ENCODE assay signal across 10 cellular contexts in genomic region chr12:19402743-19403400, GRCh38. TPM values are rescaled to one million over a fixed set of nuclear protein-coding genes. Genes with fewer than 3 reads are reported as not detected.
DNase-seq lines count a peak whose midpoint lies in the region; ATAC-seq and TF ChIP-seq lines count a peak whose summit lies in the region.
"Had no signal": no experiment of that assay in that cellular context is flagged by ENCODE, and none has a peak within 500 bp of the region (broad histone marks: within the 10 kb centered on the region; RNA-seq: fewer than 3 reads in every experiment).

No MANE protein-coding gene starts in this region.

- no peak overlapping the region for H2AFZ ChIP-seq in GM23248

- in situ Hi-C loops in GM23248 (cut with MboI) = no loop called here

- H3K9me2 ChIP-seq in GM23248 (ENCODE audit: insufficient read depth) = no peaks in the 10 kb centered on the region

- no peaks in the 10 kb centered on the region for H4K20me1 ChIP-seq in GM23248 (ENCODE audit: insufficient read depth)

- DNase-seq in GM23248 (peak; percentile 49), RPMI8226 (peak; percentile 70), psoas muscle (peak in 1 of 2 donors; percentile 25), HUDEP-2 (lab: John Stamatoyannopoulos, UW; ENCODE audit: unreplicated experiment in 76 of 76) (no peak), esophagus muscularis mucosa (ENCODE audit: extremely low spot score) (no peak), NCI-H1930 (lab: John Stamatoyannopoulos, UW) (no peak)
- no peak for DNase-seq in activated CD4-positive, alpha-beta T cell treated with anti-CD3 and anti-CD28 coated beads, Interleukin-2, amount 50 U/mL, for 1 hour
- DNase-seq: activated T-cell treated with anti-CD3 and anti-CD28 coated beads, Interleukin-2, amount 50 U/mL, for 48 hours; sigmoid colon had no signal

- H3K79me2 ChIP-seq in GM23248 (ENCODE audit: insufficient read depth) = no peaks in the 10 kb centered on the region

- TF ChIP-seq CTCF in gastroesophageal sphincter (IDR thresholded peaks at IDR 0.05) (no peak), psoas muscle (IDR thresholded peaks at IDR 0.05) (no peak), esophagus muscularis mucosa (IDR thresholded peaks at IDR 0.05) (no peak)

- H3K4me1 ChIP-seq in GM23248 (ENCODE audit: insufficient read depth) (no peaks in the 10 kb centered on the region), gastroesophageal sphincter (no peaks in the 10 kb centered on the region), psoas muscle (no peaks in the 10 kb centered on the region), esophagus muscularis mucosa (peaks cover 0 to 5% (median 2%) of the 10 kb centered on the region in 4 donors)
- H3K4me1 ChIP-seq: sigmoid colon had no signal

- H3K9me3 ChIP-seq in GM23248 (ENCODE audit: low read depth) = no peaks in the 10 kb centered on the region
- H3K9me3 ChIP-seq in gastroesophageal sphincter = no peaks in the 10 kb centered on the region
- H3K9me3 ChIP-seq in psoas muscle = no peaks in the 10 kb centered on the region
- H3K9me3 ChIP-seq in esophagus muscularis mucosa = no peaks in the 10 kb centered on the region
- H3K9me3 ChIP-seq: sigmoid colon had no signal

- intact Hi-C loops in psoas muscle (cut with DNase I) = no loop called here
- intact Hi-C loops in esophagus muscularis mucosa (cut with DNase I) = no loop called here

- no peaks in the 10 kb centered on the region for H3F3A ChIP-seq in GM23248 (ENCODE audit: insufficient read depth)

- H3K4me2 ChIP-seq in GM23248 (ENCODE audit: unreplicated experiment) = no peak overlapping the region

- H3K27ac ChIP-seq in GM23248 (no peak overlapping the region), gastroesophageal sphincter (no peak overlapping the region), psoas muscle (no peak overlapping the region), esophagus muscularis mucosa (replicated peaks in 1 of 4) (no peak overlapping the region)
- H3K27ac ChIP-seq: sigmoid colon had no signal

- 46 to 52% methylated on average over 4 of the region's 4 CpGs for WGBS in GM23248 (ENCODE audit: low coverage in 1 of 2, low lambda C conversion rate in 2 of 2, missing lambda C conversion rate in 2 of 2), 2 experiments
- 92% methylated on average over 2 of the region's 4 CpGs; no CpG with 5 or more reads in 1 of the 2 donors for WGBS in gastroesophageal sphincter (ENCODE audit: low coverage in 1 of 2), 2 donors
- WGBS in psoas muscle, 3 donors = 23 to 24% (median 23%) methylated on average over 4 of the region's 4 CpGs
- 71% methylated on average over 4 of the region's 4 CpGs for WGBS in esophagus muscularis mucosa

- H3K36me3 ChIP-seq in GM23248 (ENCODE audit: low read depth) = no peaks in the 10 kb centered on the region
- H3K36me3 ChIP-seq in gastroesophageal sphincter = no peaks in the 10 kb centered on the region
- H3K36me3 ChIP-seq in psoas muscle (ENCODE audit: insufficient read depth in 1 of 2, low read depth in 1 of 2) = no peaks in the 10 kb centered on the region
- H3K36me3 ChIP-seq in esophagus muscularis mucosa = no peaks in the 10 kb centered on the region
- H3K36me3 ChIP-seq: sigmoid colon had no signal

- H3K4me3 ChIP-seq in GM23248 (no peak overlapping the region), gastroesophageal sphincter (no peak overlapping the region), psoas muscle (no peak overlapping the region), esophagus muscularis mucosa (no peak overlapping the region)
- H3K4me3 ChIP-seq: sigmoid colon had no signal

- ATAC-seq in gastroesophageal sphincter = peak; percentile 28
- ATAC-seq in psoas muscle = peak; percentile 28 to 73 (median 58)

- TF ChIP-seq EP300 in gastroesophageal sphincter (IDR thresholded peaks at IDR 0.05) (no peak), esophagus muscularis mucosa (IDR thresholded peaks at IDR 0.05) (no peak)

- TF ChIP-seq POLR2A in gastroesophageal sphincter (IDR thresholded peaks at IDR 0.05) (no peak), esophagus muscularis mucosa (IDR thresholded peaks at IDR 0.05; ENCODE audit: low read depth) (no peak)

- no peaks in the 10 kb centered on the region for H3K27me3 ChIP-seq in GM23248 (replicated peaks; ENCODE audit: insufficient read depth)
- no peaks in the 10 kb centered on the region for H3K27me3 ChIP-seq in gastroesophageal sphincter
- H3K27me3 ChIP-seq in psoas muscle (ENCODE audit: insufficient read depth in 3 of 3, low read length in 2 of 3) = peaks cover 0 to 21% (median 3%) of the 10 kb centered on the region in 3 donors
- no peaks in the 10 kb centered on the region for H3K27me3 ChIP-seq in esophagus muscularis mucosa
- H3K27me3 ChIP-seq: sigmoid colon had no signal

- H3K9ac ChIP-seq in GM23248 = no peak overlapping the region

RNA-seq across cellular contexts. Expression of gene AEBP2, which starts 36.4 kb away (rescaled TPM):
- total RNA-seq in GM23248 (2014; rRNA removed; shearing (Covaris generic)) = 10.4 and 10.6 TPM in 2 replicates
- 16.6 and 17.8 TPM in 2 replicates for polyA plus RNA-seq in GM23248 (2016; fragmentation: Nextera tagmentation; extraction: Ambion mirVana)
- 10 to 100 TPM; 23.6 to 41.4 (median 38.6) TPM for total RNA-seq in gastroesophageal sphincter
- 10 to 100 TPM; 21.6 to 24.6 (median 23.8) TPM for total RNA-seq in psoas muscle
- 10 to 100 TPM in 1 of 3 donors, 1 to 10 TPM in 2; 5.3 to 14.1 (median 6.7) TPM for polyA plus RNA-seq in psoas muscle
- 10 to 100 TPM; 31.8 to 48.9 (median 37.1) TPM for total RNA-seq in esophagus muscularis mucosa

Comparison
In these comparisons a context has a peak if more than half of its experiments do, and no peak if none do; other contexts are left out.
1. DNase-seq: peak in GM23248 (single experiment) and RPMI8226 (single experiment); none in HUDEP-2 (0 of 76), esophagus muscularis mucosa (single experiment), activated CD4-positive, alpha-beta T cell treated with anti-CD3 and anti-CD28 coated beads, Interleukin-2, amount 50 U/mL, for 1 hour (single experiment) and NCI-H1930 (0 of 2).